In the genomic region with DNA sequence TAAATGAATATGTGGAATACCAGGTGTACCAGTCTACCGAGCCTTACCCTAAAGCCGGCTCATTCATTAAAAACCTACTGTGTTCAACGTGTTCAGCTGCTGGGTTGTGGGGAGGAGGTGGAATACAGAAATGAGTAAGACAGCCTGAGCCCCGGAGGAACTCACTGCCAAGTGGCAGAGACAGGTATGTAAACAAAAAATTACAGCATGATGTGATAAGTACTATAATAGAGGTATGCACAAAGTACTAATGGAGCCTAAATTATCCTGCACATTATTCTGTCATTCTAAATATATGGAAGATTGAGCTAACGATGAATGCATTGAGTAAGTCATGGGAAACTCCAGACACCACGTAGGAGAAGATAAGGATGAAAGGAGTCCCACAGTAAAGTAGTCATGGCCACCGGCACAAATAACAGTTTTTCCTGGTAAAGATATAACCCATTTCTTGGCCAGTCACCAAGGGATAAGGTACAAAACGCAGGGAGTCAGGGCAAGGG, we compare ENCODE assay signal across 9 cellular contexts. TPM values are rescaled to one million over a fixed set of nuclear protein-coding genes. Genes with fewer than 3 reads are reported as not detected.
A peak's percentile ranks its signal among the peaks of the same experiment; 100 is the strongest.
DNase-seq lines count a peak whose midpoint lies in the region; ATAC-seq, FAIRE-seq and TF ChIP-seq lines count a peak whose summit lies in the region.
"Had no signal": no experiment of that assay in that cellular context is flagged by ENCODE, and none has a peak within 500 bp of the region (broad histone marks: within the 10 kb centered on the region; RNA-seq: fewer than 3 reads in every experiment).

No MANE protein-coding gene starts in this region.

- H3K36me3 ChIP-seq in OCI-LY3 (replicated peaks; ENCODE audit: low read depth, low read length) (no peaks in the 10 kb centered on the region), small intestine (ENCODE audit: control insufficient read depth in 2 of 2, insufficient read depth in 2 of 2, low read length in 2 of 2) (no peaks in the 10 kb centered on the region), MG63 (no peaks in the 10 kb centered on the region)

- WGBS in small intestine, 3 donors = 9 to 55% (median 15%) methylated on average over 8 of the region's 8 CpGs

- H3K4me3 ChIP-seq in OCI-LY3 (ENCODE audit: low read length) (peak overlapping the region; percentile 77), small intestine (ENCODE audit: low read depth in 1 of 2, low read length in 2 of 2) (peak overlapping the region in 1 of 2 donors; percentile 46), MG63 (no peak overlapping the region), foreskin fibroblast (ENCODE audit: low read depth in 1 of 2, low read length in 2 of 2) (no peak overlapping the region)

- H3K79me2 ChIP-seq in OCI-LY3 (ENCODE audit: low read length) = no peaks in the 10 kb centered on the region

- 0 out of 2 replicates have a peak overlapping the region, but pooled peaks have one; percentile 22 for H2AFZ ChIP-seq in OCI-LY3 (ENCODE audit: low read depth, low read length)

- H3K27me3 ChIP-seq in OCI-LY3 (ENCODE audit: low read depth, low read length) (peaks cover 9% of the 10 kb centered on the region), small intestine (ENCODE audit: control insufficient read depth in 2 of 2, insufficient read depth in 2 of 2, low read length in 2 of 2) (no peaks in the 10 kb centered on the region), MG63 (no peaks in the 10 kb centered on the region)

- TF ChIP-seq CTCF in OCI-LY3 (IDR thresholded peaks at IDR 0.05; ENCODE audit: low read depth, low read length) = no peak
- no peak for TF ChIP-seq CTCF in foreskin fibroblast (IDR thresholded peaks at IDR 0.05; ENCODE audit: low read depth, low read length)

- DNase-seq in activated naive CD8-positive, alpha-beta T cell treated with anti-CD3 and anti-CD28 coated beads, Interleukin-2, amount 50 U/mL, for 24 hours = no peak
- no peak for DNase-seq in activated naive CD8-positive, alpha-beta T cell treated with anti-CD3 and anti-CD28 coated beads for 36 hours
- DNase-seq in small intestine (peak; percentile 83), MG63 (no peak), SIG-M5 treated with dmso at 0.1 percent for 504 hours (lab: John Stamatoyannopoulos, UW; ENCODE audit: unreplicated experiment) (no peak), foreskin fibroblast (no peak)

- peaks cover 5% of the 10 kb centered on the region for H3K9me3 Mint-ChIP-seq in activated naive CD8-positive, alpha-beta T cell treated with anti-CD3 and anti-CD28 coated beads, Interleukin-2, amount 50 U/mL, for 24 hours
- peaks cover 2% of the 10 kb centered on the region for H3K9me3 Mint-ChIP-seq in activated naive CD8-positive, alpha-beta T cell treated with anti-CD3 and anti-CD28 coated beads for 36 hours

- H3K4me3 Mint-ChIP-seq in activated naive CD8-positive, alpha-beta T cell treated with anti-CD3 and anti-CD28 coated beads, Interleukin-2, amount 50 U/mL, for 24 hours = peak overlapping the region; percentile 2
- H3K4me3 Mint-ChIP-seq in activated naive CD8-positive, alpha-beta T cell treated with anti-CD3 and anti-CD28 coated beads for 36 hours = no peak overlapping the region

- H3K4me1 ChIP-seq in OCI-LY3 (ENCODE audit: low read length) = peaks cover 34% of the 10 kb centered on the region
- no peaks in the 10 kb centered on the region for H3K4me1 ChIP-seq in small intestine (ENCODE audit: control insufficient read depth in 2 of 2, insufficient read depth in 1 of 2, low read depth in 1 of 2, low read length in 1 of 2)

- FAIRE-seq in small intestine (lab: Jason Lieb, UNC) = no peak
- FAIRE-seq: endometrium had no signal

- H3K4me1 Mint-ChIP-seq in activated naive CD8-positive, alpha-beta T cell treated with anti-CD3 and anti-CD28 coated beads, Interleukin-2, amount 50 U/mL, for 24 hours = peaks cover 8% of the 10 kb centered on the region
- peaks cover 5% of the 10 kb centered on the region for H3K4me1 Mint-ChIP-seq in activated naive CD8-positive, alpha-beta T cell treated with anti-CD3 and anti-CD28 coated beads for 36 hours

- no peaks in the 10 kb centered on the region for H3K27me3 Mint-ChIP-seq in activated naive CD8-positive, alpha-beta T cell treated with anti-CD3 and anti-CD28 coated beads, Interleukin-2, amount 50 U/mL, for 24 hours
- no peaks in the 10 kb centered on the region for H3K27me3 Mint-ChIP-seq in activated naive CD8-positive, alpha-beta T cell treated with anti-CD3 and anti-CD28 coated beads for 36 hours

- peak overlapping the region; percentile 95 for H3K4me2 ChIP-seq in OCI-LY3 (ENCODE audit: low read length)

- H3K9me3 ChIP-seq in OCI-LY3 (ENCODE audit: insufficient read depth, low read length) = no peaks in the 10 kb centered on the region
- no peaks in the 10 kb centered on the region for H3K9me3 ChIP-seq in small intestine (ENCODE audit: control insufficient read depth, low read depth)
- H3K9me3 ChIP-seq in MG63 = no peaks in the 10 kb centered on the region

- H3K27ac Mint-ChIP-seq in activated naive CD8-positive, alpha-beta T cell treated with anti-CD3 and anti-CD28 coated beads, Interleukin-2, amount 50 U/mL, for 24 hours = no peak overlapping the region
- no peak overlapping the region for H3K27ac Mint-ChIP-seq in activated naive CD8-positive, alpha-beta T cell treated with anti-CD3 and anti-CD28 coated beads for 36 hours

- H3K9ac ChIP-seq in OCI-LY3 (ENCODE audit: low read length) = peak overlapping the region; percentile 11

- H3K27ac ChIP-seq in OCI-LY3 (ENCODE audit: low read length) = peak overlapping the region; percentile 27
- peak overlapping the region; percentile 92 to 93 for H3K27ac ChIP-seq in small intestine (ENCODE audit: low read depth in 1 of 2, low read length in 1 of 2)

- peak; percentile 36 for ATAC-seq in activated naive CD8-positive, alpha-beta T cell treated with anti-CD3 and anti-CD28 coated beads, Interleukin-2, amount 50 U/mL, for 24 hours
- peak; percentile 53 for ATAC-seq in HG02759 (IDR thresholded peaks at IDR 0.05; ENCODE audit: unreplicated experiment)

- H4K20me1 ChIP-seq in OCI-LY3 (ENCODE audit: insufficient read depth, low read length) = no peaks in the 10 kb centered on the region

- no peaks in the 10 kb centered on the region for H3K36me3 Mint-ChIP-seq in activated naive CD8-positive, alpha-beta T cell treated with anti-CD3 and anti-CD28 coated beads, Interleukin-2, amount 50 U/mL, for 24 hours (ENCODE audit: low read depth)
- H3K36me3 Mint-ChIP-seq in activated naive CD8-positive, alpha-beta T cell treated with anti-CD3 and anti-CD28 coated beads for 36 hours = no peaks in the 10 kb centered on the region

RNA-seq across cellular contexts. Expression of a gene that starts 6.9 kb away (rescaled TPM):
- 10 to 100 TPM; 29.1 to 31.5 TPM for total RNA-seq in activated naive CD8-positive, alpha-beta T cell treated with anti-CD3 and anti-CD28 coated beads for 36 hours
- polyA plus RNA-seq in small intestine = 10 to 100 TPM; 53.5 to 73.4 (median 64.9) TPM
- 1.5 and 2.1 TPM in 2 replicates for total RNA-seq in MG63 (2014; rRNA removed; shearing (Covaris generic); ENCODE audit: low replicate concordance)
